In the genomic region with DNA sequence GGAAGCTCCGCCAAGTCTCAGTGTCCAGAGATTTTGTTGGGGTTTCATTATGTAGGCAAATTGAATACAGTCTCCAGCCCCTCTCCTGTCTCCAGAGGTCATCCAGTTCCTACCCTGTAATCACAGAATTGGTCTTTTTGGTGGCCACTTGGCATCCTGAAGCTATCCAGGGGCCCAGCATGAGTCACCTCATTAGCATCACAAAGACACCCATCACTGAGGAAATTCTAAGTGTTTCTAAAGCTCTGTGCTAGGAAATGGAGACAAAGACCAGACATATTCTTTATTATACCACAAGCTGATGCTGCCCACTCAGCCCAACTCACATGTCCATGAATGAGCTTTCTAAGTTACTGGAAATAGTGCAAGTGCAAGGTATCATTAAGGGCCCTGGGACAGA, we compare ENCODE assay signal across 18 cellular contexts. TPM values are rescaled to one million over a fixed set of nuclear protein-coding genes. Genes with fewer than 3 reads are reported as not detected.
DNase-seq lines count a peak whose midpoint lies in the region; ATAC-seq and TF ChIP-seq lines count a peak whose summit lies in the region.
"Had no signal": no experiment of that assay in that cellular context is flagged by ENCODE, and none has a peak within 500 bp of the region (broad histone marks: within the 10 kb centered on the region; RNA-seq: fewer than 3 reads in every experiment).

No MANE protein-coding gene starts in this region.

- H3K4me1 Mint-ChIP-seq in GM23338, result no peaks in the 10 kb centered on the region
- H3K4me1 Mint-ChIP-seq in endodermal cell, result peaks cover 2% of the 10 kb centered on the region
- peaks cover 23% of the 10 kb centered on the region in 2 donors for H3K4me1 Mint-ChIP-seq in natural killer cell treated with Interleukin-12 subunit alpha and Interleukin-12 subunit beta and Interleukin-15 and Interleukin-18, amount 100 ng/mL, for 72 hours (ENCODE audit: low read depth in 2 of 2)

- peak overlapping the region; percentile 15; the same call in 1 of the 2 replicates for H3K4me2 ChIP-seq in GM23338

- H3K4me3 ChIP-seq in GM23338 (no peak overlapping the region), MG63 (no peak overlapping the region), endodermal cell (ENCODE audit: low read length) (no peak overlapping the region), Peyer's patch (no peak overlapping the region)
- H3K4me3 ChIP-seq: lung, sigmoid colon, tibial nerve had no signal

- peaks cover 3% of the 10 kb centered on the region for H3K27me3 Mint-ChIP-seq in GM23338 (ENCODE audit: insufficient read depth, low read depth, poor library complexity)
- H3K27me3 Mint-ChIP-seq in endodermal cell (ENCODE audit: insufficient read depth), result no peaks in the 10 kb centered on the region
- H3K27me3 Mint-ChIP-seq in natural killer cell treated with Interleukin-12 subunit alpha and Interleukin-12 subunit beta and Interleukin-15 and Interleukin-18, amount 100 ng/mL, for 72 hours, result no peaks in the 10 kb centered on the region

- no peak for TF ChIP-seq POLR2A in Peyer's patch (IDR thresholded peaks at IDR 0.05)

- H4K20me1 ChIP-seq in GM23338 (replicated peaks; ENCODE audit: insufficient read depth), result no peaks in the 10 kb centered on the region

- TF ChIP-seq CTCF in GM23338 (conservative IDR thresholded peaks at IDR 0.05; ENCODE audit: low read depth in 2 of 2), result no peak
- TF ChIP-seq CTCF in endodermal cell (conservative IDR thresholded peaks at IDR 0.05), result no peak
- TF ChIP-seq CTCF in Peyer's patch (IDR thresholded peaks at IDR 0.05), result no peak

- H3K4me1 ChIP-seq in GM23338 (ENCODE audit: insufficient read depth), result no peaks in the 10 kb centered on the region; the same call in 1 of the 2 replicates
- H3K4me1 ChIP-seq in endodermal cell (ENCODE audit: control insufficient read depth, insufficient read depth, low read length), result no peaks in the 10 kb centered on the region
- no peaks in the 10 kb centered on the region for H3K4me1 ChIP-seq in Peyer's patch
- H3K4me1 ChIP-seq: tibial nerve had no signal

- H3K9ac ChIP-seq in endodermal cell (ENCODE audit: extremely low read depth, low read length, poor library complexity, severe bottlenecking), result no peak overlapping the region

- H3K4me3 Mint-ChIP-seq in GM23338 (no peak overlapping the region), endodermal cell (no peak overlapping the region)
- no peak overlapping the region for H3K4me3 Mint-ChIP-seq in natural killer cell treated with Interleukin-12 subunit alpha and Interleukin-12 subunit beta and Interleukin-15 and Interleukin-18, amount 100 ng/mL, for 72 hours

- H3K79me2 ChIP-seq in GM23338 (replicated peaks; ENCODE audit: insufficient read depth), result no peaks in the 10 kb centered on the region

- ATAC-seq in GM23338, result peak; percentile 44; the same call in 2 of the 3 replicates
- ATAC-seq in natural killer cell treated with Interleukin-12 subunit alpha and Interleukin-12 subunit beta and Interleukin-15 and Interleukin-18, amount 100 ng/mL, for 72 hours, result no peak

- no peaks in the 10 kb centered on the region for H3K36me3 ChIP-seq in GM23338 (ENCODE audit: insufficient read depth)
- peaks cover 15% of the 10 kb centered on the region for H3K36me3 ChIP-seq in MG63
- H3K36me3 ChIP-seq in endodermal cell (ENCODE audit: control insufficient read depth, insufficient read depth, low read length), result peaks cover 38% of the 10 kb centered on the region
- peaks cover 0 to 28% (median 0%) of the 10 kb centered on the region in 3 donors for H3K36me3 ChIP-seq in Peyer's patch
- H3K36me3 ChIP-seq: sigmoid colon had no signal

- peaks cover 4% of the 10 kb centered on the region for H3K9me2 ChIP-seq in GM23338 (ENCODE audit: insufficient read depth)

- no peaks in the 10 kb centered on the region for H3F3A ChIP-seq in GM23338 (replicated peaks; ENCODE audit: low read depth)

- H3K9me3 ChIP-seq in MG63 (no peaks in the 10 kb centered on the region; the same call in 1 of the 2 replicates), endodermal cell (ENCODE audit: control insufficient read depth, low read length) (peaks cover 8% of the 10 kb centered on the region), Peyer's patch (no peaks in the 10 kb centered on the region)
- H3K9me3 ChIP-seq: sigmoid colon, tibial nerve had no signal

- H3K36me3 Mint-ChIP-seq in GM23338 (ENCODE audit: low read depth), result peaks cover 15% of the 10 kb centered on the region; the same call in 2 of the 3 replicates
- H3K36me3 Mint-ChIP-seq in endodermal cell (ENCODE audit: low read depth), result peaks cover 64% of the 10 kb centered on the region
- H3K36me3 Mint-ChIP-seq in natural killer cell treated with Interleukin-12 subunit alpha and Interleukin-12 subunit beta and Interleukin-15 and Interleukin-18, amount 100 ng/mL, for 72 hours, result peaks cover 21% of the 10 kb centered on the region

- peak; percentile 60 for DNase-seq in GM23338 (ENCODE audit: low spot score)
- peak; percentile 11 for DNase-seq in MG63
- DNase-seq in endodermal cell, result peak; percentile 59
- DNase-seq in natural killer cell treated with Interleukin-12 subunit alpha and Interleukin-12 subunit beta and Interleukin-15 and Interleukin-18, amount 100 ng/mL, for 72 hours (ENCODE audit: low spot score), result no peak
- DNase-seq in NCI-H2107 treated with DMSO at 0.1 percent for 48 hours (lab: John Stamatoyannopoulos, UW; ENCODE audit: unreplicated experiment), result no peak
- no peak for DNase-seq in Peyer's patch
- no peak for DNase-seq in putamen (ENCODE audit: low spot score)
- DNase-seq: activated naive CD4-positive, alpha-beta T cell treated with anti-CD3 and anti-CD28 coated beads, Interleukin-2, amount 50 U/mL, for 16 hours; caudate nucleus; DMS79 treated with DMSO at 0.1 percent for 48 hours; effector memory CD4-positive, alpha-beta T cell; NCI-H69; stimulated activated CD4-positive, alpha-beta T cell treated with anti-CD3 and anti-CD28 coated beads, Interleukin-4, amount 100 ng/mL, for 24 hours had no signal

- H3K27me3 ChIP-seq in GM23338 (ENCODE audit: insufficient read depth) (no peaks in the 10 kb centered on the region), MG63 (no peaks in the 10 kb centered on the region), endodermal cell (ENCODE audit: control insufficient read depth, insufficient read depth, low read length, poor library complexity, severe bottlenecking) (no peaks in the 10 kb centered on the region), Peyer's patch (no peaks in the 10 kb centered on the region)
- H3K27me3 ChIP-seq: sigmoid colon, tibial nerve had no signal

- WGBS in endodermal cell (ENCODE audit: insufficient coverage in 1 of 2, insufficient read length in 1 of 2), 2 experiments, result 85% methylated on average over 1 of the region's 1 CpG; no CpG with 5 or more reads in 1 of the 2 experiments

- no peak overlapping the region for H2AFZ ChIP-seq in GM23338

- no peak overlapping the region for H3K27ac ChIP-seq in GM23338 (ENCODE audit: low read depth)
- peak overlapping the region; percentile 24 for H3K27ac ChIP-seq in endodermal cell (ENCODE audit: low read depth, low read length)
- H3K27ac ChIP-seq in Peyer's patch, result no peak overlapping the region
- H3K27ac ChIP-seq: HL-60, tibial nerve, VCaP had no signal

- H3K27ac Mint-ChIP-seq in GM23338 (no peak overlapping the region), endodermal cell (no peak overlapping the region)
- peak overlapping the region; percentile 48 to 72 for H3K27ac Mint-ChIP-seq in natural killer cell treated with Interleukin-12 subunit alpha and Interleukin-12 subunit beta and Interleukin-15 and Interleukin-18, amount 100 ng/mL, for 72 hours

- H3K9me3 Mint-ChIP-seq in GM23338, result peaks cover 12% of the 10 kb centered on the region; the same call in 1 of the 3 replicates
- H3K9me3 Mint-ChIP-seq in endodermal cell, result peaks cover 6% of the 10 kb centered on the region
- no peaks in the 10 kb centered on the region for H3K9me3 Mint-ChIP-seq in natural killer cell treated with Interleukin-12 subunit alpha and Interleukin-12 subunit beta and Interleukin-15 and Interleukin-18, amount 100 ng/mL, for 72 hours

RNA-seq across cellular contexts. Expression of a gene that starts 60.0 kb away (rescaled TPM):
- total RNA-seq in GM23338 (2014; rRNA removed; shearing (Covaris generic)), result 44.8 and 53.6 TPM in 2 replicates
- polyA plus RNA-seq in GM23338 (2016; fragmentation: Nextera tagmentation; extraction: Ambion mirVana), result 22.2 and 23.8 TPM in 2 replicates
- total RNA-seq in MG63 (2014; rRNA removed; shearing (Covaris generic); ENCODE audit: low replicate concordance), result 45.6 and 48.8 TPM in 2 replicates
- 10 to 100 TPM; 29.4 to 42.7 TPM for total RNA-seq in endodermal cell
- polyA plus RNA-seq in endodermal cell (2013, experiment 1 of 2), result 11.8 TPM
- 11.0 TPM for polyA plus RNA-seq in endodermal cell (2013, experiment 2 of 2)
- total RNA-seq in natural killer cell treated with Interleukin-12 subunit alpha and Interleukin-12 subunit beta and Interleukin-15 and Interleukin-18, amount 100 ng/mL, for 72 hours, result 1 to 10 TPM; 2.5 to 3.5 TPM
- total RNA-seq in Peyer's patch, result 10 to 100 TPM; 27.3 to 63.4 (median 59.6) TPM

Comparison
In these comparisons a context has a peak if more than half of its experiments do, and no peak if none do; other contexts are left out.
1. DNase-seq: peak in GM23338 (single experiment), MG63 (single experiment) and endodermal cell (single experiment); none in natural killer cell treated with Interleukin-12 subunit alpha and Interleukin-12 subunit beta and Interleukin-15 and Interleukin-18, amount 100 ng/mL, for 72 hours (single experiment), NCI-H2107 treated with DMSO at 0.1 percent for 48 hours (single experiment), Peyer's patch (0 of 3) and putamen (single experiment).
2. H3K27ac Mint-ChIP-seq: peak in natural killer cell treated with Interleukin-12 subunit alpha and Interleukin-12 subunit beta and Interleukin-15 and Interleukin-18, amount 100 ng/mL, for 72 hours (2 of 2); none in GM23338 (single experiment) and endodermal cell (single experiment).
3. RNA of a gene that starts 60.0 kb away (total RNA-seq): 27.3 to 63.4 TPM in Peyer's patch, 45.6 to 48.8 TPM in MG63, 44.8 to 53.6 TPM in GM23338 and 29.4 to 42.7 TPM in endodermal cell; 2.5 to 3.5 TPM in natural killer cell treated with Interleukin-12 subunit alpha and Interleukin-12 subunit beta and Interleukin-15 and Interleukin-18, amount 100 ng/mL, for 72 hours; every median in the first group is over 4 times any median in the second.